In genomic region chr6:22681761-22682160, GRCh38 we compare ENCODE assay signal across 1 cellular context.
TF ChIP-seq lines count a peak whose summit lies in the region.

No MANE protein-coding gene starts in this region.

TF ChIP-seq in H1, 55 proteins besides CTCF, POLR2A, EP300 and RAD21 (continued from another document):
- TF ChIP-seq E2F6 (IDR thresholded peaks at IDR 0.05): no peak
- TF ChIP-seq CHD1 (IDR thresholded peaks at IDR 0.05; ENCODE audit: low read depth, low read length): no peak
- no peak for TF ChIP-seq KDM1A (IDR thresholded peaks at IDR 0.05; ENCODE audit: borderline replicate concordance, low read length)
- TF ChIP-seq TAF7 (optimal IDR thresholded peaks at IDR 0.05; ENCODE audit: borderline replicate concordance, low read depth, low read length): no peak
- TF ChIP-seq KDM5A (IDR thresholded peaks at IDR 0.05; ENCODE audit: low read length): no peak
- TF ChIP-seq TBP (IDR thresholded peaks at IDR 0.05; ENCODE audit: low read depth, low read length): no peak
